Comparison of ENCODE assay signal across 18 cellular contexts in the genomic region with DNA sequence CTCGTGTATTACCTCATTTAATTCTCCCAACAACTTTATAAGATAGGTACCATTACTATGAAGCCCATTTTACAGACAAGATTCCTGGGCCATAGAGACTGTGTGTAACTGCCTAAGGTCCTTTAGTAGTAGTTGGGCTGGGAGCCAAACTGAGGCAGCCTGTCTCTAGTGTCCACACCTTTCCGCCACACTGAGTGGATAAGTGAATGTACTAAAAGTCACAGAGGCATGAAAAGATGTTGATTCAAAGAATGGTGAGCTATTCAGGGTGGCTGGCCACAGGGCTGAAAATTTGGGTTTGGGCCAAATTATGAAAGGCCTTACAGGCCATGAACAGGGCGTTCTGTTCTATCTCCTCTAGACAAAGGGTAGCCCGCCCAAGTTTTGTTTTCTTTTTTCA. TPM values are rescaled to one million over a fixed set of nuclear protein-coding genes. Genes with fewer than 3 reads are reported as not detected.
"Had no signal": no experiment of that assay in that cellular context is flagged by ENCODE, and none has a peak within 500 bp of the region (broad histone marks: within the 10 kb centered on the region; RNA-seq: fewer than 3 reads in every experiment).

No MANE protein-coding gene starts in this region.

- DNase-seq: activated B cell treated with CpG ODN at 0.5 μM for 24 hours; activated CD4-positive, alpha-beta T cell treated with anti-CD3 and anti-CD28 coated beads, Interleukin-2, amount 10 ng/mL, durations not matched to agents 7 days and 5 days; activated naive CD4-positive, alpha-beta T cell treated with anti-CD3 and anti-CD28 coated beads for 36 hours; activated T-cell treated with anti-CD3 and anti-CD28 coated beads for 4 hours; foreskin keratinocyte; heart left ventricle; mammary epithelial cell; mucosa of descending colon; naive thymus-derived CD8-positive, alpha-beta T cell; nucleus accumbens; psoas muscle; spleen; stimulated activated CD4-positive, alpha-beta T cell treated with anti-CD3 and anti-CD28 coated beads, Interleukin-1b, Interleukin-23, amount 100 ng/mL, for 48 hours; trophoblast cell had no signal

- ATAC-seq: activated T-helper 17 cell treated with anti-CD3 and anti-CD28 coated beads, Interleukin-2, amount 50 U/mL, for 72 hours; foreskin keratinocyte; heart left ventricle; left lobe of liver; mucosa of descending colon; naive thymus-derived CD8-positive, alpha-beta T cell; psoas muscle; sciatic nerve; stimulated activated memory B cell treated with anti-CD40 and anti-IgM and Interleukin-4, amounts not matched to agents 10 μg/mL and 1 μg/mL and 100 μg/mL, for 72 hours had no signal

RNA-seq across cellular contexts. Expression of a gene that starts 11.0 kb away (rescaled TPM):
- total RNA-seq: activated T-helper 17 cell treated with anti-CD3 and anti-CD28 coated beads, Interleukin-2, amount 50 U/mL, for 72 hours had no signal
